ENCODE assay signal across 8 cellular contexts in genomic region chr13:28753208-28753892, GRCh38. TPM values are rescaled to one million over a fixed set of nuclear protein-coding genes. Genes with fewer than 3 reads are reported as not detected.
DNase-seq lines count a peak whose midpoint lies in the region; ATAC-seq and TF ChIP-seq lines count a peak whose summit lies in the region.

No MANE protein-coding gene starts in this region.

- no peaks in the 10 kb centered on the region for H3K79me2 ChIP-seq in GM23338 (replicated peaks; ENCODE audit: insufficient read depth)

- H3K4me3 ChIP-seq in GM23338 (no peak overlapping the region), foreskin fibroblast (ENCODE audit: low read depth in 1 of 2, low read length in 2 of 2) (no peak overlapping the region), gastrocnemius medialis (no peak overlapping the region)

- peak overlapping the region; percentile 95 for H3K27ac Mint-ChIP-seq in GM23338
- H3K27ac Mint-ChIP-seq in naive thymus-derived CD8-positive, alpha-beta T cell = peak overlapping the region in 3 of 10 donors; percentile 53 to 88 (median 67)

- POLR2A ChIA-PET in naive thymus-derived CD8-positive, alpha-beta T cell (lab: Charles Lee) = no interaction called here

- peak; percentile 86 for DNase-seq in GM23338 (ENCODE audit: low spot score)
- DNase-seq in SK-MEL-5 (ENCODE audit: low read depth, low spot score) = peak; percentile 94
- DNase-seq in foreskin fibroblast = peak; percentile 89 to 94
- DNase-seq in gastrocnemius medialis = no peak
- no peak for DNase-seq in naive thymus-derived CD8-positive, alpha-beta T cell
- DNase-seq in NCI-H446 (lab: John Stamatoyannopoulos, UW) = no peak

- in situ Hi-C loops in SK-MEL-5 (cut with HindIII; ENCODE audit: low pct_unique_long_range_greater_than_20kb, low sequenced_read_pairs) (no loop called here), gastrocnemius medialis (cut with MboI; ENCODE audit: low sequenced_read_pairs in 4 of 4) (no loop called here)

- H3K4me3 Mint-ChIP-seq in GM23338 = no peak overlapping the region; the same call in 2 of the 3 replicates
- peak overlapping the region in 2 of 10 donors; percentile 17 to 38 for H3K4me3 Mint-ChIP-seq in naive thymus-derived CD8-positive, alpha-beta T cell

- no peak for TF ChIP-seq POLR2A in gastrocnemius medialis (IDR thresholded peaks at IDR 0.05)

- H3K4me1 ChIP-seq in GM23338 (ENCODE audit: insufficient read depth) = peaks cover 8% of the 10 kb centered on the region; the same call in 1 of the 2 replicates
- peaks cover 0 to 10% of the 10 kb centered on the region in 2 donors for H3K4me1 ChIP-seq in gastrocnemius medialis

- TF ChIP-seq CTCF in GM23338 (conservative IDR thresholded peaks at IDR 0.05; ENCODE audit: low read depth in 2 of 2) = no peak
- no peak for TF ChIP-seq CTCF in foreskin fibroblast (IDR thresholded peaks at IDR 0.05; ENCODE audit: low read depth, low read length)
- no peak for TF ChIP-seq CTCF in gastrocnemius medialis (IDR thresholded peaks at IDR 0.05 in 4 of 5, conservative IDR thresholded peaks at IDR 0.05 in 1 of 5)

- H3K9me2 ChIP-seq in GM23338 (ENCODE audit: insufficient read depth) = peaks cover 9% of the 10 kb centered on the region; the same call in 1 of the 2 replicates

- no peaks in the 10 kb centered on the region for H4K20me1 ChIP-seq in GM23338 (replicated peaks; ENCODE audit: insufficient read depth)

- H3K27me3 Mint-ChIP-seq in GM23338 (ENCODE audit: insufficient read depth, low read depth, poor library complexity) = peaks cover 11% of the 10 kb centered on the region
- peaks cover 0 to 2% (median 0%) of the 10 kb centered on the region in 5 donors for H3K27me3 Mint-ChIP-seq in naive thymus-derived CD8-positive, alpha-beta T cell

- H3K4me2 ChIP-seq in GM23338 = peak overlapping the region; percentile 3; the same call in 1 of the 2 replicates

- peaks cover 12% of the 10 kb centered on the region for H3K9me3 Mint-ChIP-seq in GM23338
- H3K9me3 Mint-ChIP-seq in naive thymus-derived CD8-positive, alpha-beta T cell = peaks cover 0 to 24% (median 7%) of the 10 kb centered on the region in 9 donors

- ATAC-seq in GM23338 (peak; percentile 82), gastrocnemius medialis (no peak), HG03025 (IDR thresholded peaks at IDR 0.05; ENCODE audit: low FRiP score, unreplicated experiment) (no peak), HG03378 (IDR thresholded peaks at IDR 0.05; ENCODE audit: unreplicated experiment) (no peak)
- no peak for ATAC-seq in naive thymus-derived CD8-positive, alpha-beta T cell

- intact Hi-C loops in gastrocnemius medialis (cut with DNase I; ENCODE audit: low total_unique reads) = no loop called here

- H3K36me3 ChIP-seq in GM23338 (ENCODE audit: insufficient read depth) (peaks cover 3% of the 10 kb centered on the region; the same call in 1 of the 2 replicates), gastrocnemius medialis (no peaks in the 10 kb centered on the region)

- H3K27ac ChIP-seq in GM23338 (ENCODE audit: low read depth) = peak overlapping the region; percentile 84
- peak overlapping the region in 3 of 4 donors; percentile 59 to 72 (median 69) for H3K27ac ChIP-seq in gastrocnemius medialis

- peaks cover 0 to 6% (median 0%) of the 10 kb centered on the region in 3 donors for H3K9me3 ChIP-seq in gastrocnemius medialis

- H3K36me3 Mint-ChIP-seq in GM23338 (ENCODE audit: low read depth) = peaks cover 12% of the 10 kb centered on the region
- peaks cover 0 to 9% (median 2%) of the 10 kb centered on the region in 3 donors for H3K36me3 Mint-ChIP-seq in naive thymus-derived CD8-positive, alpha-beta T cell

- H3F3A ChIP-seq in GM23338 (replicated peaks; ENCODE audit: low read depth) = no peaks in the 10 kb centered on the region

- no peaks in the 10 kb centered on the region for H3K27me3 ChIP-seq in GM23338 (ENCODE audit: insufficient read depth)
- no peaks in the 10 kb centered on the region for H3K27me3 ChIP-seq in gastrocnemius medialis

- no peak overlapping the region for H2AFZ ChIP-seq in GM23338

- H3K4me1 Mint-ChIP-seq in GM23338 = peaks cover 28% of the 10 kb centered on the region
- peaks cover 14 to 18% (median 17%) of the 10 kb centered on the region in 4 donors for H3K4me1 Mint-ChIP-seq in naive thymus-derived CD8-positive, alpha-beta T cell

TF ChIP-seq in GM23338, 12 proteins besides CTCF, POLR2A, EP300 and RAD21 (continues in another document):
- TF ChIP-seq CREB1 (CRISPR knock-in tag; IDR thresholded peaks at IDR 0.05; ENCODE audit: low read depth) (no peak), EZH2 (IDR thresholded peaks at IDR 0.05; ENCODE audit: low read depth, unreplicated experiment) (no peak), REST (IDR thresholded peaks at IDR 0.05; ENCODE audit: unreplicated experiment) (no peak), NANOG (IDR thresholded peaks at IDR 0.05; ENCODE audit: borderline replicate concordance) (no peak), STAT1 (IDR thresholded peaks at IDR 0.05; ENCODE audit: unreplicated experiment) (no peak)

RNA-seq across cellular contexts. Expression of gene SLC46A3, which starts 34.6 kb away (rescaled TPM):
- 0.28 and 0.39 TPM in 2 replicates for total RNA-seq in GM23338 (2014; rRNA removed; shearing (Covaris generic))
- polyA plus RNA-seq in GM23338 (2016; fragmentation: Nextera tagmentation; extraction: Ambion mirVana) = 0.16 and 0.21 TPM in 2 replicates
- 11.9 and 12.5 TPM in 2 replicates for total RNA-seq in SK-MEL-5 (2014; rRNA removed; shearing (Covaris generic))
- polyA plus RNA-seq in SK-MEL-5 (2015; cell fraction: cytosol; rRNA removed) = 10.6 and 16.0 TPM in 2 replicates
- 14.0 and 23.3 TPM in 2 replicates for polyA plus RNA-seq in SK-MEL-5 (2015; cell fraction: nucleus; rRNA removed)
- 10 to 100 TPM in 2 of 4 donors, 1 to 10 TPM in 2; 6.9 to 18.0 (median 9.8) TPM for total RNA-seq in gastrocnemius medialis
- 10 to 100 TPM; 21.7 to 22.3 TPM for total RNA-seq in naive thymus-derived CD8-positive, alpha-beta T cell
- polyA plus RNA-seq in naive thymus-derived CD8-positive, alpha-beta T cell = 10 to 100 TPM; 29.6 to 35.9 (median 34.8) TPM

Comparison
In these comparisons a context has a peak if more than half of its experiments do, and no peak if none do; other contexts are left out.
1. DNase-seq: peak in GM23338 (single experiment), SK-MEL-5 (single experiment) and foreskin fibroblast (2 of 2); none in gastrocnemius medialis (0 of 2), naive thymus-derived CD8-positive, alpha-beta T cell (0 of 10) and NCI-H446 (0 of 2).